ENCODE assay signal across 12 cellular contexts in the genomic region with DNA sequence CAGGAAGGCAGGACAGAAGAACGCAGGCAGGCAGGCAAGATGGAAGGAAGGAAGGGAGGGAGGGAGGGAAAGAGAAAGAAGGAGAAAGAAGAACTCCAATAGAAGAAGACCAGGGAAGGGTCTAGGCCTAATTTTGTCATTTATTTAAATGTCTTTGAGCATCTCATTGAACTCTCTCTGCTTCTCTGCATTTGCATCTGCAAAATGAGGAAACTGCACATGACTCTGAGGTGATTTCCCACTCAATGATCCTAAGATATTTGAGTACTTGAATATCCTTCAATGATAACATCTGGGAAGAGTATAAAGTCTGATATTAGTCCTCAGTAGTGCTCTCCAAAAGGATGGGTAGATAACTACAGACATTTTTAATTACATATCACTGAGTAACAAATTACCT. TPM values are rescaled to one million over a fixed set of nuclear protein-coding genes. Genes with fewer than 3 reads are reported as not detected.
DNase-seq lines count a peak whose midpoint lies in the region; ATAC-seq, FAIRE-seq and TF ChIP-seq lines count a peak whose summit lies in the region.
"Had no signal": no experiment of that assay in that cellular context is flagged by ENCODE, and none has a peak within 500 bp of the region (broad histone marks: within the 10 kb centered on the region; RNA-seq: fewer than 3 reads in every experiment).

No MANE protein-coding gene starts in this region.

- no peak overlapping the region for H2AFZ ChIP-seq in astrocyte (ENCODE audit: low read depth, low read length)

- H3K9ac ChIP-seq in astrocyte (ENCODE audit: low read length): no peak overlapping the region

- H3K4me1 ChIP-seq in astrocyte (ENCODE audit: insufficient read depth, low read length) (peaks cover 11% of the 10 kb centered on the region), prostate gland (replicated peaks) (no peaks in the 10 kb centered on the region)
- H3K4me1 ChIP-seq: gastrocnemius medialis, uterus had no signal

- H3K4me1 Mint-ChIP-seq in astrocyte (ENCODE audit: low read depth, unreplicated experiment): peaks cover 7% of the 10 kb centered on the region
- H3K4me1 Mint-ChIP-seq in stimulated activated effector memory CD8-positive, alpha-beta T cell treated with anti-CD3 and anti-CD28 coated beads, Interleukin-12 subunit alpha, Interleukin-12 subunit beta, amount 100 ng/mL, for 72 hours: peaks cover 29% of the 10 kb centered on the region

- H3K4me3 ChIP-seq in HL-60 (replicated peaks; ENCODE audit: insufficient read depth, low read length) (no peak overlapping the region), astrocyte (ENCODE audit: insufficient read depth, low read depth, low read length) (no peak overlapping the region), prostate gland (no peak overlapping the region)
- H3K4me3 ChIP-seq: gastrocnemius medialis, uterus had no signal

- TF ChIP-seq POLR2A in prostate gland (IDR thresholded peaks at IDR 0.05): no peak

- WGBS in prostate gland: 87% methylated on average over 1 of the region's 1 CpG

- H3K27ac Mint-ChIP-seq in astrocyte (ENCODE audit: unreplicated experiment): no peak overlapping the region
- peak overlapping the region; percentile 62 for H3K27ac Mint-ChIP-seq in stimulated activated effector memory CD8-positive, alpha-beta T cell treated with anti-CD3 and anti-CD28 coated beads, Interleukin-12 subunit alpha, Interleukin-12 subunit beta, amount 100 ng/mL, for 72 hours

- no peaks in the 10 kb centered on the region for H3K27me3 ChIP-seq in HL-60 (ENCODE audit: insufficient read depth, poor library complexity, severe bottlenecking)
- no peaks in the 10 kb centered on the region for H3K27me3 ChIP-seq in astrocyte (ENCODE audit: insufficient read depth, low read length)
- no peaks in the 10 kb centered on the region for H3K27me3 ChIP-seq in prostate gland (replicated peaks; ENCODE audit: insufficient read depth)
- H3K27me3 ChIP-seq: gastrocnemius medialis, uterus had no signal

- peak overlapping the region; percentile 64 for H3K4me2 ChIP-seq in astrocyte (ENCODE audit: low read length)

- TF ChIP-seq CTCF in HL-60 (IDR thresholded peaks at IDR 0.05; ENCODE audit: insufficient read depth, low read length): no peak
- no peak for TF ChIP-seq CTCF in astrocyte (IDR thresholded peaks at IDR 0.05; ENCODE audit: insufficient read depth, low read depth, low read length)
- TF ChIP-seq CTCF in prostate gland (IDR thresholded peaks at IDR 0.05): no peak

- H3K4me3 Mint-ChIP-seq in astrocyte (ENCODE audit: unreplicated experiment): no peak overlapping the region
- peak overlapping the region; percentile 23 for H3K4me3 Mint-ChIP-seq in stimulated activated effector memory CD8-positive, alpha-beta T cell treated with anti-CD3 and anti-CD28 coated beads, Interleukin-12 subunit alpha, Interleukin-12 subunit beta, amount 100 ng/mL, for 72 hours
- H3K4me3 Mint-ChIP-seq: activated CD4-positive, alpha-beta memory T cell treated with anti-CD3 and anti-CD28 coated beads, Interleukin-2, amount 10 ng/mL, durations not matched to agents 7 days and 5 days had no signal

- in situ Hi-C loops in KBM-7 (cut with MboI; ENCODE audit: low pct_unique_long_range_greater_than_20kb, low sequenced_read_pairs): no loop called here

- H3K9me3 ChIP-seq in astrocyte (ENCODE audit: insufficient read depth, low read depth, low read length) (no peaks in the 10 kb centered on the region), prostate gland (no peaks in the 10 kb centered on the region)
- H3K9me3 ChIP-seq: gastrocnemius medialis, uterus had no signal

- ATAC-seq in GM18502 (IDR thresholded peaks at IDR 0.05; ENCODE audit: poor library complexity, unreplicated experiment): peak; percentile 24
- ATAC-seq in stimulated activated effector memory CD8-positive, alpha-beta T cell treated with anti-CD3 and anti-CD28 coated beads, Interleukin-12 subunit alpha, Interleukin-12 subunit beta, amount 100 ng/mL, for 72 hours: no peak
- no peak for ATAC-seq in HG02970 (IDR thresholded peaks at IDR 0.05; ENCODE audit: low FRiP score, unreplicated experiment)
- ATAC-seq: gastrocnemius medialis had no signal

- peak overlapping the region; percentile 98 for H3K27ac ChIP-seq in HL-60 (replicated peaks)
- no peak overlapping the region for H3K27ac ChIP-seq in astrocyte (ENCODE audit: low read depth, low read length)
- H3K27ac ChIP-seq in prostate gland: no peak overlapping the region
- H3K27ac ChIP-seq: gastrocnemius medialis, uterus had no signal

- FAIRE-seq in astrocyte (lab: Jason Lieb, UNC): no peak

- no peaks in the 10 kb centered on the region for H3K36me3 Mint-ChIP-seq in astrocyte (ENCODE audit: low read depth, unreplicated experiment)
- H3K36me3 Mint-ChIP-seq in stimulated activated effector memory CD8-positive, alpha-beta T cell treated with anti-CD3 and anti-CD28 coated beads, Interleukin-12 subunit alpha, Interleukin-12 subunit beta, amount 100 ng/mL, for 72 hours: no peaks in the 10 kb centered on the region
- H3K36me3 Mint-ChIP-seq: CD8-positive, alpha-beta memory T cell had no signal

- no peaks in the 10 kb centered on the region for H3K9me3 Mint-ChIP-seq in astrocyte (ENCODE audit: unreplicated experiment)
- no peaks in the 10 kb centered on the region for H3K9me3 Mint-ChIP-seq in stimulated activated effector memory CD8-positive, alpha-beta T cell treated with anti-CD3 and anti-CD28 coated beads, Interleukin-12 subunit alpha, Interleukin-12 subunit beta, amount 100 ng/mL, for 72 hours
- H3K9me3 Mint-ChIP-seq: activated CD4-positive, alpha-beta memory T cell treated with anti-CD3 and anti-CD28 coated beads, Interleukin-2, amount 10 ng/mL, durations not matched to agents 7 days and 5 days; CD8-positive, alpha-beta memory T cell had no signal

- intact Hi-C loops in prostate gland (cut with DNase I): no loop called here

- DNase-seq in HL-60 (ENCODE audit: low read depth in 1 of 2, low spot score in 1 of 2) (peak in 1 of 2 experiments; percentile 29), astrocyte (ENCODE audit: low read depth) (no peak), prostate gland (ENCODE audit: low spot score) (no peak), KBM-7 (no peak)
- no peak for DNase-seq in stimulated activated effector memory CD8-positive, alpha-beta T cell treated with anti-CD3 and anti-CD28 coated beads, Interleukin-12 subunit alpha, Interleukin-12 subunit beta, amount 100 ng/mL, for 72 hours (ENCODE audit: low spot score in 2 of 2)
- DNase-seq: CD8-positive, alpha-beta memory T cell; gastrocnemius medialis; NCI-H2081; uterus had no signal

- H3K36me3 ChIP-seq in astrocyte (ENCODE audit: insufficient read depth, low read length) (no peaks in the 10 kb centered on the region), prostate gland (no peaks in the 10 kb centered on the region)
- H3K36me3 ChIP-seq: gastrocnemius medialis, uterus had no signal

- H3K79me2 ChIP-seq in astrocyte (ENCODE audit: insufficient read depth, low read length): no peaks in the 10 kb centered on the region

- H4K20me1 ChIP-seq in astrocyte (ENCODE audit: insufficient read depth, low read length): no peaks in the 10 kb centered on the region

- H3K27me3 Mint-ChIP-seq in astrocyte (ENCODE audit: low read depth, unreplicated experiment): no peaks in the 10 kb centered on the region
- H3K27me3 Mint-ChIP-seq: activated CD4-positive, alpha-beta memory T cell treated with anti-CD3 and anti-CD28 coated beads, Interleukin-2, amount 10 ng/mL, durations not matched to agents 7 days and 5 days; CD8-positive, alpha-beta memory T cell had no signal

RNA-seq across cellular contexts. Expression of gene RBPJ, which starts 33.1 kb away (rescaled TPM):
- total RNA-seq in astrocyte (96.3 and 96.7 TPM in 2 replicates), prostate gland (100 to 1,000 TPM in 1 of 2 donors, 10 to 100 TPM in 1; 36.0 to 130 TPM)
